In genomic region chr11:10750838-10751580, GRCh38 we compare ENCODE assay signal across 8 cellular contexts. TPM values are rescaled to one million over a fixed set of nuclear protein-coding genes. Genes with fewer than 3 reads are reported as not detected.
DNase-seq lines count a peak whose midpoint lies in the region; ATAC-seq, FAIRE-seq and TF ChIP-seq lines count a peak whose summit lies in the region.

Gene CTR9 (plus strand): TSS chr11:10751246. CDS start chr11:10751413, 167 bp downstream.

- DNase-seq in NCI-H1694 treated with DMSO at 0.1 percent for 48 hours (lab: John Stamatoyannopoulos, UW): peak; percentile 94
- peak; percentile 83 to 86 (median 86) for DNase-seq in T-helper 17 cell
- DNase-seq in amygdala (lab: John Stamatoyannopoulos, UW): peak; percentile 70 to 98 (median 90)
- peak; percentile 94 for DNase-seq in left ventricle myocardium inferior
- peak; percentile 94 to 97 for DNase-seq in psoas muscle
- DNase-seq in urothelium cell line (ENCODE audit: low spot score): peak; percentile 92

- H3K36me3 Mint-ChIP-seq in T-helper 17 cell (ENCODE audit: low read depth): peaks cover 5% of the 10 kb centered on the region

- H3K4me3 ChIP-seq in left ventricle myocardium inferior (peak within 1 kb of the TSS; percentile 84), psoas muscle (peak within 1 kb of the TSS; percentile 87)

- 0 to 1% (median 0%) methylated on average over 67 of the region's 67 CpGs for WGBS in psoas muscle, 3 donors

- peak; percentile 93 for TF ChIP-seq POLR2A in GM15510 (IDR thresholded peaks at IDR 0.05; ENCODE audit: borderline replicate concordance, extremely low read depth, insufficient read length)

- H3K9me3 ChIP-seq in T-helper 17 cell (ENCODE audit: control insufficient read depth, low read length, poor library complexity, severe bottlenecking) (no peaks in the 10 kb centered on the region), left ventricle myocardium inferior (replicated peaks) (no peaks in the 10 kb centered on the region), psoas muscle (no peaks in the 10 kb centered on the region)

- ATAC-seq in HG02885 (IDR thresholded peaks at IDR 0.05; ENCODE audit: poor library complexity, unreplicated experiment) (peak; percentile 94), T-helper 17 cell (peak; percentile 91), psoas muscle (peak; percentile 94 to 96 (median 95))

- TF ChIP-seq CTCF in left ventricle myocardium inferior (IDR thresholded peaks at IDR 0.05; ENCODE audit: borderline replicate concordance) (peak; percentile 34), psoas muscle (IDR thresholded peaks at IDR 0.05) (peak; percentile 20)

- H3K27ac ChIP-seq in left ventricle myocardium inferior (replicated peaks) (peak within 1 kb of the TSS; percentile 94), psoas muscle (peak within 1 kb of the TSS; percentile 94)

- intact Hi-C loops in left ventricle myocardium inferior (cut with micrococcal nuclease) (no loop called here), psoas muscle (cut with DNase I) (loop anchor here in 1 of 2 donors (5.0 kb wide), 1 partner anchor 56 kb away; the partner anchor contains the start of gene EIF4G2)

- H3K4me1 Mint-ChIP-seq in T-helper 17 cell: peaks cover 20% of the 10 kb centered on the region

- H3K27ac Mint-ChIP-seq in T-helper 17 cell: peak within 1 kb of the TSS; percentile 92

- no peaks in the 10 kb centered on the region for H3K27me3 Mint-ChIP-seq in T-helper 17 cell

- H3K36me3 ChIP-seq in left ventricle myocardium inferior (peaks cover 32% of the 10 kb centered on the region), psoas muscle (ENCODE audit: insufficient read depth in 1 of 2, low read depth in 1 of 2) (no peaks in the 10 kb centered on the region)

- FAIRE-seq in urothelium cell line (lab: Jason Lieb, UNC): peak; percentile 42

- H3K27me3 ChIP-seq in left ventricle myocardium inferior (ENCODE audit: low read depth): no peaks in the 10 kb centered on the region
- H3K27me3 ChIP-seq in psoas muscle (ENCODE audit: insufficient read depth in 3 of 3, low read length in 2 of 3): no peaks in the 10 kb centered on the region

- peak within 1 kb of the TSS; percentile 95 for H3K4me3 Mint-ChIP-seq in T-helper 17 cell

- peaks cover 29% of the 10 kb centered on the region for H3K4me1 ChIP-seq in left ventricle myocardium inferior
- peaks cover 11% of the 10 kb centered on the region for H3K4me1 ChIP-seq in psoas muscle

RNA-seq across cellular contexts. Expression of gene CTR9, which starts in this region (rescaled TPM):
- 10 to 100 TPM; 27.3 to 28.8 TPM for total RNA-seq in T-helper 17 cell
- total RNA-seq in left ventricle myocardium inferior: 22.9 TPM
- 10 to 100 TPM; 20.9 to 31.0 (median 26.1) TPM for total RNA-seq in psoas muscle
- polyA plus RNA-seq in psoas muscle: 10 to 100 TPM; 16.4 to 41.6 (median 17.7) TPM

Comparison
In these comparisons a context has a peak if more than half of its experiments do, and no peak if none do; other contexts are left out.
1. Peak in every context shown above with its lines: DNase-seq, ATAC-seq, H3K4me3 ChIP-seq and H3K27ac ChIP-seq.